In the genomic region with DNA sequence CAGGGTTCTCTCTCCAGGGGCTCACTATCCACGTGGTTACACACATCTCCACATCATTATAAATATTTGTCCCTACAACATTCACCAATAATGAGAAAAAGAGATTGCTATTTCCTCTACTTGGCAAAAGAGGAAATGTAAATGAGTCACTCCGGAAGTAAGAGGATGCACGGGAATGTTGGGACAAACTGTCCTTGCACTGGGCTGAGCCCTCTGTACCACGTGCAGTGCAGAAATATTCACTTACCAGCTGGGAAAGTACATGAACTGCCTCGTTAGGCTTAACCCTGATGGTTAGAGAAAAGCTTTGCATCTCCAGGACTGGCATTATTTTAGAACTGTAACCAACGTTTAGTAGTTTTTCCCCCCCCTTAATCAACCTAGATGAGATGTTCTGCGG, we compare ENCODE assay signal across 13 cellular contexts.
DNase-seq lines count a peak whose midpoint lies in the region; ATAC-seq and TF ChIP-seq lines count a peak whose summit lies in the region.
"Had no signal": no experiment of that assay in that cellular context is flagged by ENCODE, and none has a peak within 500 bp of the region (broad histone marks: within the 10 kb centered on the region; RNA-seq: fewer than 3 reads in every experiment).

No MANE protein-coding gene starts in this region.

- ATAC-seq in heart left ventricle (peak; percentile 92 to 97 (median 96)), gastrocnemius medialis (peak; percentile 88 to 95)

- no peaks in the 10 kb centered on the region for H3K36me3 ChIP-seq in heart left ventricle
- H3K36me3 ChIP-seq in gastrocnemius medialis, result no peaks in the 10 kb centered on the region
- H3K36me3 ChIP-seq: Peyer's patch had no signal

- in situ Hi-C loops in gastrocnemius medialis (cut with MboI; ENCODE audit: low sequenced_read_pairs in 4 of 4), result no loop called here
- in situ Hi-C loops in G401 (cut with HindIII; ENCODE audit: low sequenced_read_pairs), result no loop called here

- no peaks in the 10 kb centered on the region for H3K27me3 Mint-ChIP-seq in activated T-helper 2 cell treated with anti-CD3 and anti-CD28 coated beads, Interferon-gamma antibody, Interleukin-2, Interleukin-4, amounts not matched to agents 10 μg/mL and 5 μg/mL and 100 μg/mL, durations not matched to agents 14 hours and 24 hours and 36 hours (ENCODE audit: low read depth)
- H3K27me3 Mint-ChIP-seq: activated CD4-positive, alpha-beta memory T cell treated with anti-CD3 and anti-CD28 coated beads, Interleukin-2, amount 10 ng/mL, durations not matched to agents 7 days and 5 days had no signal

- DNase-seq in EH (ENCODE audit: low read depth) (peak; percentile 87), RWPE1 (ENCODE audit: low spot score) (peak; percentile 24), heart left ventricle (peak in 4 of 5 donors; percentile 14 to 63 (median 32)), gastrocnemius medialis (peak; percentile 35 to 62), germinal center (ENCODE audit: low spot score) (no peak), G401 (ENCODE audit: low spot score) (no peak), SK-N-DZ (ENCODE audit: low spot score) (no peak)
- DNase-seq in activated T-helper 2 cell treated with anti-CD3 and anti-CD28 coated beads, Interferon-gamma antibody, Interleukin-2, Interleukin-4, amounts not matched to agents 10 μg/mL and 5 μg/mL and 100 μg/mL, durations not matched to agents 14 hours and 24 hours and 36 hours (ENCODE audit: low spot score), result no peak
- DNase-seq: activated CD4-positive, alpha-beta memory T cell treated with anti-CD3 and anti-CD28 coated beads, Interleukin-2, amount 10 ng/mL, durations not matched to agents 7 days and 5 days; activated naive CD4-positive, alpha-beta T cell; GF-D8; Peyer's patch had no signal

- no peaks in the 10 kb centered on the region for H3K36me3 Mint-ChIP-seq in activated T-helper 2 cell treated with anti-CD3 and anti-CD28 coated beads, Interferon-gamma antibody, Interleukin-2, Interleukin-4, amounts not matched to agents 10 μg/mL and 5 μg/mL and 100 μg/mL, durations not matched to agents 14 hours and 24 hours and 36 hours (ENCODE audit: low read depth)

- no peak overlapping the region for H3K27ac Mint-ChIP-seq in activated T-helper 2 cell treated with anti-CD3 and anti-CD28 coated beads, Interferon-gamma antibody, Interleukin-2, Interleukin-4, amounts not matched to agents 10 μg/mL and 5 μg/mL and 100 μg/mL, durations not matched to agents 14 hours and 24 hours and 36 hours
- H3K27ac Mint-ChIP-seq: activated CD4-positive, alpha-beta memory T cell treated with anti-CD3 and anti-CD28 coated beads, Interleukin-2, amount 10 ng/mL, durations not matched to agents 7 days and 5 days; CD14-positive monocyte had no signal

- H3K4me3 ChIP-seq in heart left ventricle, result no peak overlapping the region
- no peak overlapping the region for H3K4me3 ChIP-seq in gastrocnemius medialis
- H3K4me3 ChIP-seq: Peyer's patch had no signal

- H3K4me1 Mint-ChIP-seq in activated T-helper 2 cell treated with anti-CD3 and anti-CD28 coated beads, Interferon-gamma antibody, Interleukin-2, Interleukin-4, amounts not matched to agents 10 μg/mL and 5 μg/mL and 100 μg/mL, durations not matched to agents 14 hours and 24 hours and 36 hours (ENCODE audit: low read depth), result no peaks in the 10 kb centered on the region
- H3K4me1 Mint-ChIP-seq: activated CD4-positive, alpha-beta memory T cell treated with anti-CD3 and anti-CD28 coated beads, Interleukin-2, amount 10 ng/mL, durations not matched to agents 7 days and 5 days had no signal

- TF ChIP-seq POLR2A in heart left ventricle (IDR thresholded peaks at IDR 0.05) (no peak), gastrocnemius medialis (IDR thresholded peaks at IDR 0.05) (no peak)

- POLR2A ChIA-PET in RWPE1 (lab: Yijun Ruan, JAX; ENCODE audit: low non-redundant PET), result no interaction called here

- peaks cover 10% of the 10 kb centered on the region for H3K9me3 Mint-ChIP-seq in activated T-helper 2 cell treated with anti-CD3 and anti-CD28 coated beads, Interferon-gamma antibody, Interleukin-2, Interleukin-4, amounts not matched to agents 10 μg/mL and 5 μg/mL and 100 μg/mL, durations not matched to agents 14 hours and 24 hours and 36 hours

- CTCF ChIA-PET in RWPE1 (lab: Yijun Ruan, JAX), result interaction anchor here (1.3 kb wide), 1 partner anchor 10 kb away, joined by 4 read pairs; no protein-coding TSS in a partner anchor

- no peaks in the 10 kb centered on the region for H3K27me3 ChIP-seq in heart left ventricle
- no peaks in the 10 kb centered on the region for H3K27me3 ChIP-seq in gastrocnemius medialis
- H3K27me3 ChIP-seq: Peyer's patch had no signal

- intact Hi-C loops in heart left ventricle (cut with DNase I) (loop anchor here in 2 of 10 donors (5.0 to 10.0 kb wide), 2 partner anchors 122 to 506 kb away; no protein-coding TSS in a partner anchor), gastrocnemius medialis (cut with DNase I; ENCODE audit: low total_unique reads) (no loop called here)
- intact Hi-C loops in activated T-helper 2 cell treated with anti-CD3 and anti-CD28 coated beads, Interferon-gamma antibody, Interleukin-2, Interleukin-4, amounts not matched to agents 10 μg/mL and 5 μg/mL and 100 μg/mL, durations not matched to agents 14 hours and 24 hours and 36 hours (cut with micrococcal nuclease), result no loop called here

- 13 to 33% (median 18%) methylated on average over 7 of the region's 7 CpGs for WGBS in heart left ventricle, 4 donors

- H3K9me3 ChIP-seq in heart left ventricle, result peaks cover 0 to 6% (median 0%) of the 10 kb centered on the region in 12 donors
- H3K9me3 ChIP-seq in gastrocnemius medialis, result no peaks in the 10 kb centered on the region
- H3K9me3 ChIP-seq: Peyer's patch had no signal

- peak overlapping the region; percentile 53 for H3K27ac ChIP-seq in RWPE1
- peak overlapping the region; percentile 32 to 82 (median 66) for H3K27ac ChIP-seq in heart left ventricle
- H3K27ac ChIP-seq in gastrocnemius medialis, result peak overlapping the region; percentile 63 to 79 (median 72)

- H3K4me1 ChIP-seq in heart left ventricle (peaks cover 0 to 26% (median 13%) of the 10 kb centered on the region in 12 donors), gastrocnemius medialis (peaks cover 5 to 24% of the 10 kb centered on the region in 2 donors)

- TF ChIP-seq CTCF in RWPE1 (conservative IDR thresholded peaks at IDR 0.05; ENCODE audit: low read depth) (no peak), heart left ventricle (IDR thresholded peaks at IDR 0.05) (no peak), gastrocnemius medialis (IDR thresholded peaks at IDR 0.05 in 4 of 5, conservative IDR thresholded peaks at IDR 0.05 in 1 of 5) (no peak)

- H3K4me3 Mint-ChIP-seq in activated T-helper 2 cell treated with anti-CD3 and anti-CD28 coated beads, Interferon-gamma antibody, Interleukin-2, Interleukin-4, amounts not matched to agents 10 μg/mL and 5 μg/mL and 100 μg/mL, durations not matched to agents 14 hours and 24 hours and 36 hours (ENCODE audit: low read depth), result no peak overlapping the region
- H3K4me3 Mint-ChIP-seq: activated CD4-positive, alpha-beta memory T cell treated with anti-CD3 and anti-CD28 coated beads, Interleukin-2, amount 10 ng/mL, durations not matched to agents 7 days and 5 days; CD14-positive monocyte had no signal

Comparison
In these comparisons a context has a peak if more than half of its experiments do, and no peak if none do; other contexts are left out.
1. DNase-seq: peak in EH (single experiment), RWPE1 (single experiment), heart left ventricle (4 of 5) and gastrocnemius medialis (2 of 2); none in activated T-helper 2 cell treated with anti-CD3 and anti-CD28 coated beads, Interferon-gamma antibody, Interleukin-2, Interleukin-4, amounts not matched to agents 10 μg/mL and 5 μg/mL and 100 μg/mL, durations not matched to agents 14 hours and 24 hours and 36 hours (single experiment), germinal center (single experiment), G401 (single experiment) and SK-N-DZ (single experiment).
2. Peak in every context shown above with its lines, with median percentiles within 50 percentile points of each other: H3K27ac ChIP-seq.